In the genomic region with DNA sequence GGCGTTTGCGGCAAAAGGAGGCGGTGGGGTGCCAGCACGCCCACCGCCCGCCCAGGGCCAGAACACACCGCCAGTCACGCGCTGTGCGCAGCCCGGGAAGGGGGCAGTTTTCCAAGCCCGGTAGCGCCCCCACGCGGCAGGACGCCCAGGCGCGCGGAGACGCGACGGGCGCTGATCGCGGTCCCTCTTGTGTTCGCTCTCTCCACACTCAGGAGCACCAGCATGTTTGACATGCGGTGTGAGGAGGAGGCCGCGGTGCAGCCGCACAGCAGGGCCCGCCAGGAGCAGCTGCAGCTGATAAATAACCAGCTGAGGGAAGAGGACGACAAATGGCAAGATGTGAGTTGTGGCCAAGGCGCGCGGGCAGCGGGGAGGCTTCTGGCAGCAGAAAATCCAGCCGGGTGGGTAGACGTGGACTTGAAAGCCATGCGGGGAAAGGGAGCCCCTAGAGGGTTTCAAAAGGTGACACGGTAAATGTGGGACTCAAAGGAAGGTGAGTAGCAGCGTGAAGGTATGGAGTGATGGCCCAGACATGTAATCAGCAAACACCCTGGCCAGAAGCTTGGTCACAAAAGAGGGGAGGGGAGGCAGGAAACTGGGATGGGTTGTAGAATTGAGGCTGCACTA, we compare ENCODE assay signal across 9 cellular contexts.
DNase-seq lines count a peak whose midpoint lies in the region; ATAC-seq and TF ChIP-seq lines count a peak whose summit lies in the region.
"Had no signal": no experiment of that assay in that cellular context is flagged by ENCODE, and none has a peak within 500 bp of the region (broad histone marks: within the 10 kb centered on the region; RNA-seq: fewer than 3 reads in every experiment).

No MANE protein-coding gene starts in this region.

- H3K4me1 ChIP-seq in heart right ventricle: peaks cover 0 to 45% (median 23%) of the 10 kb centered on the region in 9 donors

- peaks cover 0 to 22% (median 0%) of the 10 kb centered on the region in 7 donors for H3K27me3 ChIP-seq in heart right ventricle
- H3K27me3 ChIP-seq: BLaER1 had no signal

- H3K9me3 Mint-ChIP-seq in activated naive CD8-positive, alpha-beta T cell treated with anti-CD3 and anti-CD28 coated beads, Interleukin-2, amount 50 U/mL, for 24 hours: no peaks in the 10 kb centered on the region

- H3K9me3 ChIP-seq in heart right ventricle: no peaks in the 10 kb centered on the region

- H3K27ac ChIP-seq in heart right ventricle: peak overlapping the region in 3 of 10 donors; percentile 2 to 51 (median 14)
- H3K27ac ChIP-seq: BLaER1 had no signal

- H3K27me3 Mint-ChIP-seq in activated naive CD8-positive, alpha-beta T cell treated with anti-CD3 and anti-CD28 coated beads, Interleukin-2, amount 50 U/mL, for 24 hours: peaks cover 24% of the 10 kb centered on the region

- TF ChIP-seq CTCF in heart right ventricle (IDR thresholded peaks at IDR 0.05): peak; percentile 84 to 97 (median 91)

- H3K36me3 Mint-ChIP-seq in activated naive CD8-positive, alpha-beta T cell treated with anti-CD3 and anti-CD28 coated beads, Interleukin-2, amount 50 U/mL, for 24 hours (ENCODE audit: low read depth): no peaks in the 10 kb centered on the region

- no peak overlapping the region for H3K27ac Mint-ChIP-seq in activated naive CD8-positive, alpha-beta T cell treated with anti-CD3 and anti-CD28 coated beads, Interleukin-2, amount 50 U/mL, for 24 hours

- H3K4me3 Mint-ChIP-seq in activated naive CD8-positive, alpha-beta T cell treated with anti-CD3 and anti-CD28 coated beads, Interleukin-2, amount 50 U/mL, for 24 hours: no peak overlapping the region

- 14 to 21% methylated on average over 41 of the region's 41 CpGs for WGBS in heart right ventricle, 2 donors

- DNase-seq in NCI-H2107 (lab: John Stamatoyannopoulos, UW) (peak; percentile 13), NCI-H2107 treated with DMSO at 0.1 percent for 48 hours (lab: John Stamatoyannopoulos, UW; ENCODE audit: unreplicated experiment) (no peak), heart right ventricle (peak; percentile 76 to 82), posterior cingulate gyrus (peak; percentile 72 to 97 (median 84)), SIG-M5 treated with dmso at 0.1 percent for 504 hours (lab: John Stamatoyannopoulos, UW; ENCODE audit: unreplicated experiment) (no peak)
- peak; percentile 28 for DNase-seq in activated naive CD8-positive, alpha-beta T cell treated with anti-CD3 and anti-CD28 coated beads, Interleukin-2, amount 50 U/mL, for 24 hours

- ATAC-seq in activated naive CD8-positive, alpha-beta T cell treated with anti-CD3 and anti-CD28 coated beads, Interleukin-2, amount 50 U/mL, for 24 hours: peak; percentile 33
- ATAC-seq in heart right ventricle: peak; percentile 91 to 95 (median 94)
- no peak for ATAC-seq in HG03135 (IDR thresholded peaks at IDR 0.05; ENCODE audit: unreplicated experiment)
- no peak for ATAC-seq in HG02610 (IDR thresholded peaks at IDR 0.05; ENCODE audit: unreplicated experiment)

- H3K36me3 ChIP-seq in heart right ventricle: peaks cover 0 to 51% (median 21%) of the 10 kb centered on the region in 9 donors
- H3K36me3 ChIP-seq: BLaER1 had no signal

- intact Hi-C loops in heart right ventricle (cut with DNase I): loop anchor here in 8 of 10 donors (2.0 to 10.0 kb wide), 5 partner anchors 110 to 362 kb away; partner anchors contain the start of gene LIMCH1 (in 1 of the 8)
- intact Hi-C loops in posterior cingulate gyrus (cut with DNase I): loop anchor here (1.0 kb wide), 1 partner anchor 304 kb away; no protein-coding TSS in a partner anchor

- peak overlapping the region in 6 of 10 donors; percentile 12 to 27 (median 20) for H3K4me3 ChIP-seq in heart right ventricle
- H3K4me3 ChIP-seq: BLaER1 had no signal

- H3K4me1 Mint-ChIP-seq in activated naive CD8-positive, alpha-beta T cell treated with anti-CD3 and anti-CD28 coated beads, Interleukin-2, amount 50 U/mL, for 24 hours: no peaks in the 10 kb centered on the region

Comparison
In these comparisons a context has a peak if more than half of its experiments do, and no peak if none do; other contexts are left out.
1. DNase-seq: peak in NCI-H2107 (single experiment), activated naive CD8-positive, alpha-beta T cell treated with anti-CD3 and anti-CD28 coated beads, Interleukin-2, amount 50 U/mL, for 24 hours (single experiment), heart right ventricle (2 of 2) and posterior cingulate gyrus (10 of 10); none in NCI-H2107 treated with DMSO at 0.1 percent for 48 hours (single experiment) and SIG-M5 treated with dmso at 0.1 percent for 504 hours (single experiment).
2. ATAC-seq: peak in activated naive CD8-positive, alpha-beta T cell treated with anti-CD3 and anti-CD28 coated beads, Interleukin-2, amount 50 U/mL, for 24 hours (single experiment) and heart right ventricle (8 of 8); none in HG03135 (single experiment) and HG02610 (single experiment).